In genomic region chr6:72776456-72776855, GRCh38 we compare ENCODE assay signal across 21 cellular contexts.
"Had no signal": no experiment of that assay in that cellular context is flagged by ENCODE, and none has a peak within 500 bp of the region (broad histone marks: within the 10 kb centered on the region; RNA-seq: fewer than 3 reads in every experiment).

No MANE protein-coding gene starts in this region.

- H3K4me3 ChIP-seq: SJSA1 had no signal

- H3K27me3 ChIP-seq: brain microvascular endothelial cell, SJSA1 had no signal

- H3K9me3 ChIP-seq: SJSA1 had no signal

- H3K4me1 ChIP-seq: SJSA1 had no signal

- H3K27ac ChIP-seq: brain microvascular endothelial cell, SJSA1 had no signal

- ATAC-seq: activated CD4-positive, CD25-positive, alpha-beta regulatory T cell treated with anti-CD3 and anti-CD28 coated beads, Interleukin-2, amount 50 U/mL, for 24 hours; activated T-cell treated with anti-CD3 and anti-CD28 coated beads, Interleukin-2, amount 50 U/mL, for 4 hours; PC-3; SK-N-SH treated with all-trans-retinoic acid at 6 μM for 48 hours had no signal

- H3K36me3 ChIP-seq: brain microvascular endothelial cell, SJSA1 had no signal

- DNase-seq: activated CD4-positive, alpha-beta T cell treated with anti-CD3 and anti-CD28 coated beads for 4 hours; activated CD4-positive, alpha-beta T cell treated with anti-CD3 and anti-CD28 coated beads, Interleukin-2, amount 50 U/mL, for 48 hours; activated effector memory CD4-positive, alpha-beta T cell treated with anti-CD3 and anti-CD28 coated beads, Interleukin-2, amount 50 U/mL, for 16 hours; activated naive CD4-positive, alpha-beta T cell treated with anti-CD3 and anti-CD28 coated beads for 36 hours; activated naive CD8-positive, alpha-beta T cell treated with anti-CD3 and anti-CD28 coated beads for 36 hours; activated T-cell treated with anti-CD3 and anti-CD28 coated beads, Interleukin-2, amount 50 U/mL, for 4 hours; brain microvascular endothelial cell; cerebellar nuclear complex; MM.1S; NCI-H1105 treated with DMSO at 0.1 percent for 48 hours; NCI-H146; NCI-H187 treated with DMSO at 0.1 percent for 48 hours; NCI-H2171; NCI-H510A; NCI-H526 treated with DMSO at 0.1 percent for 48 hours; PC-3; SHP77; SW 1271 had no signal
